Comparison of ENCODE assay signal across 1 cellular context in genomic region chr12:2154050-2154449, GRCh38.
TF ChIP-seq lines count a peak whose summit lies in the region.

No MANE protein-coding gene starts in this region.

TF ChIP-seq in HepG2, 621 proteins besides CTCF, POLR2A, EP300 and RAD21 (continued from another document):
- TF ChIP-seq AHDC1 (CRISPR knock-in tag; IDR thresholded peaks at IDR 0.05; ENCODE audit: borderline replicate concordance): no peak
- no peak for TF ChIP-seq SOX6 (IDR thresholded peaks at IDR 0.05)
- TF ChIP-seq SOX6 (CRISPR knock-in tag; IDR thresholded peaks at IDR 0.05): no peak
- no peak for TF ChIP-seq ELF1 (CRISPR knock-in tag; IDR thresholded peaks at IDR 0.05)
- no peak for TF ChIP-seq STAG1 (CRISPR knock-in tag; IDR thresholded peaks at IDR 0.05)
- TF ChIP-seq ZNF776 (CRISPR knock-in tag; IDR thresholded peaks at IDR 0.05): no peak
- TF ChIP-seq MLX (CRISPR knock-in tag; IDR thresholded peaks at IDR 0.05): no peak
- no peak for TF ChIP-seq DR1 (CRISPR knock-in tag; IDR thresholded peaks at IDR 0.05)
